2 cellular contexts compared by ENCODE assay signal in the genomic region with DNA sequence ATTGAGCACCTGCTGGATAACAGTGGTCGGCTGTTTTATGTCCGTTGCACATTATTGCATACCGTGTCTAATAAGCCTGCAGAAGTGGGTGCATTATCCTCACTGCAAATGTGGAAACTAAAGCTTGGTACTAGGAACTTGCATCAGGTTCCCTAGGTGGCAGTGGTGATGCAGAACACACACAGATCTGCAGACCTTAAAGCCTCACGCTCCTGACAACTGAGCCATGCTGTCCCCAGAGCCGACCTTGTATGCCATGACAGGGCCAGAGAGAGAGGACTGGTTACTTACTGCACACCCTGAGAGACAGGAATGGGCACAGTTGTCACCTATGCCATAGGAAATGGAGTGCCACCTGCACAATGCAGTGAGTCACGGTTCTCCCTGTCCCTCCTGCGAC.
TF ChIP-seq lines count a peak whose summit lies in the region.

No MANE protein-coding gene starts in this region.

TF ChIP-seq in GM12878, 131 proteins besides CTCF, POLR2A, EP300 and RAD21:
- TF ChIP-seq ASH2L (IDR thresholded peaks at IDR 0.05; ENCODE audit: borderline replicate concordance, low read depth) = no peak
- TF ChIP-seq MXI1 (IDR thresholded peaks at IDR 0.05; ENCODE audit: low read depth, low read length) = no peak
- TF ChIP-seq MYC (IDR thresholded peaks at IDR 0.05; ENCODE audit: insufficient read depth, insufficient read length, insufficient replicate concordance, low read length, severe bottlenecking) = no peak
- TF ChIP-seq ZNF274 (IDR thresholded peaks at IDR 0.05; ENCODE audit: insufficient read depth, insufficient read length) = no peak
- TF ChIP-seq JUNB (IDR thresholded peaks at IDR 0.05) = no peak
- no peak for TF ChIP-seq SMC3 (IDR thresholded peaks at IDR 0.05; ENCODE audit: borderline replicate concordance, low read length)
- no peak for TF ChIP-seq RFX5 (IDR thresholded peaks at IDR 0.05; ENCODE audit: low read depth, low read length)
- TF ChIP-seq PAX8 (IDR thresholded peaks at IDR 0.05) = no peak
- TF ChIP-seq, protein P1, sequence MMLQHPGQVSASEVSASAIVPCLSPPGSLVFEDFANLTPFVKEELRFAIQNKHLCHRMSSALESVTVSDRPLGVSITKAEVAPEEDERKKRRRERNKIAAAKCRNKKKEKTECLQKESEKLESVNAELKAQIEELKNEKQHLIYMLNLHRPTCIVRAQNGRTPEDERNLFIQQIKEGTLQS (IDR thresholded peaks at IDR 0.05; ENCODE audit: borderline replicate concordance, extremely low read depth, low read depth, low read length) = no peak
- TF ChIP-seq RELA (IDR thresholded peaks at IDR 0.05; ENCODE audit: borderline replicate concordance, partially characterized antibody) = no peak
- TF ChIP-seq MEF2A (IDR thresholded peaks at IDR 0.05; ENCODE audit: insufficient read depth, low read depth, low read length) = no peak
- TF ChIP-seq ZNF622 (IDR thresholded peaks at IDR 0.05) = no peak
- no peak for TF ChIP-seq STAT3 (IDR thresholded peaks at IDR 0.05; ENCODE audit: low read depth, low read length)
- TF ChIP-seq RAD51 (IDR thresholded peaks at IDR 0.05) = no peak
- TF ChIP-seq IRF4 (IDR thresholded peaks at IDR 0.05; ENCODE audit: low read depth, low read length) = no peak
- no peak for TF ChIP-seq JUND (IDR thresholded peaks at IDR 0.05; ENCODE audit: low read depth, low read length)
- TF ChIP-seq, protein P2, sequence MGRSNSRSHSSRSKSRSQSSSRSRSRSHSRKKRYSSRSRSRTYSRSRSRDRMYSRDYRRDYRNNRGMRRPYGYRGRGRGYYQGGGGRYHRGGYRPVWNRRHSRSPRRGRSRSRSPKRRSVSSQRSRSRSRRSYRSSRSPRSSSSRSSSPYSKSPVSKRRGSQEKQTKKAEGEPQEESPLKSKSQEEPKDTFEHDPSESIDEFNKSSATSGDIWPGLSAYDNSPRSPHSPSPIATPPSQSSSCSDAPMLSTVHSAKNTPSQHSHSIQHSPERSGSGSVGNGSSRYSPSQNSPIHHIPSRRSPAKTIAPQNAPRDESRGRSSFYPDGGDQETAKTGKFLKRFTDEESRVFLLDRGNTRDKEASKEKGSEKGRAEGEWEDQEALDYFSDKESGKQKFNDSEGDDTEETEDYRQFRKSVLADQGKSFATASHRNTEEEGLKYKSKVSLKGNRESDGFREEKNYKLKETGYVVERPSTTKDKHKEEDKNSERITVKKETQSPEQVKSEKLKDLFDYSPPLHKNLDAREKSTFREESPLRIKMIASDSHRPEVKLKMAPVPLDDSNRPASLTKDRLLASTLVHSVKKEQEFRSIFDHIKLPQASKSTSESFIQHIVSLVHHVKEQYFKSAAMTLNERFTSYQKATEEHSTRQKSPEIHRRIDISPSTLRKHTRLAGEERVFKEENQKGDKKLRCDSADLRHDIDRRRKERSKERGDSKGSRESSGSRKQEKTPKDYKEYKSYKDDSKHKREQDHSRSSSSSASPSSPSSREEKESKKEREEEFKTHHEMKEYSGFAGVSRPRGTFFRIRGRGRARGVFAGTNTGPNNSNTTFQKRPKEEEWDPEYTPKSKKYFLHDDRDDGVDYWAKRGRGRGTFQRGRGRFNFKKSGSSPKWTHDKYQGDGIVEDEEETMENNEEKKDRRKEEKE (IDR thresholded peaks at IDR 0.05) = no peak
- TF ChIP-seq, protein P3, sequence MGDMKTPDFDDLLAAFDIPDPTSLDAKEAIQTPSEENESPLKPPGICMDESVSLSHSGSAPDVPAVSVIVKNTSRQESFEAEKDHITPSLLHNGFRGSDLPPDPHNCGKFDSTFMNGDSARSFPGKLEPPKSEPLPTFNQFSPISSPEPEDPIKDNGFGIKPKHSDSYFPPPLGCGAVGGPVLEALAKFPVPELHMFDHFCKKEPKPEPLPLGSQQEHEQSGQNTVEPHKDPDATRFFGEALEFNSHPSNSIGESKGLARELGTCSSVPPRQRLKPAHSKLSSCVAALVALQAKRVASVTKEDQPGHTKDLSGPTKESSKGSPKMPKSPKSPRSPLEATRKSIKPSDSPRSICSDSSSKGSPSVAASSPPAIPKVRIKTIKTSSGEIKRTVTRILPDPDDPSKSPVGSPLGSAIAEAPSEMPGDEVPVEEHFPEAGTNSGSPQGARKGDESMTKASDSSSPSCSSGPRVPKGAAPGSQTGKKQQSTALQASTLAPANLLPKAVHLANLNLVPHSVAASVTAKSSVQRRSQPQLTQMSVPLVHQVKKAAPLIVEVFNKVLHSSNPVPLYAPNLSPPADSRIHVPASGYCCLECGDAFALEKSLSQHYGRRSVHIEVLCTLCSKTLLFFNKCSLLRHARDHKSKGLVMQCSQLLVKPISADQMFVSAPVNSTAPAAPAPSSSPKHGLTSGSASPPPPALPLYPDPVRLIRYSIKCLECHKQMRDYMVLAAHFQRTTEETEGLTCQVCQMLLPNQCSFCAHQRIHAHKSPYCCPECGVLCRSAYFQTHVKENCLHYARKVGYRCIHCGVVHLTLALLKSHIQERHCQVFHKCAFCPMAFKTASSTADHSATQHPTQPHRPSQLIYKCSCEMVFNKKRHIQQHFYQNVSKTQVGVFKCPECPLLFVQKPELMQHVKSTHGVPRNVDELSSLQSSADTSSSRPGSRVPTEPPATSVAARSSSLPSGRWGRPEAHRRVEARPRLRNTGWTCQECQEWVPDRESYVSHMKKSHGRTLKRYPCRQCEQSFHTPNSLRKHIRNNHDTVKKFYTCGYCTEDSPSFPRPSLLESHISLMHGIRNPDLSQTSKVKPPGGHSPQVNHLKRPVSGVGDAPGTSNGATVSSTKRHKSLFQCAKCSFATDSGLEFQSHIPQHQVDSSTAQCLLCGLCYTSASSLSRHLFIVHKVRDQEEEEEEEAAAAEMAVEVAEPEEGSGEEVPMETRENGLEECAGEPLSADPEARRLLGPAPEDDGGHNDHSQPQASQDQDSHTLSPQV (IDR thresholded peaks at IDR 0.05) = no peak

TF ChIP-seq in HepG2, 621 proteins besides CTCF, POLR2A, EP300 and RAD21:
- no peak for TF ChIP-seq DZIP1 (CRISPR knock-in tag; IDR thresholded peaks at IDR 0.05)
- TF ChIP-seq, protein P4, sequence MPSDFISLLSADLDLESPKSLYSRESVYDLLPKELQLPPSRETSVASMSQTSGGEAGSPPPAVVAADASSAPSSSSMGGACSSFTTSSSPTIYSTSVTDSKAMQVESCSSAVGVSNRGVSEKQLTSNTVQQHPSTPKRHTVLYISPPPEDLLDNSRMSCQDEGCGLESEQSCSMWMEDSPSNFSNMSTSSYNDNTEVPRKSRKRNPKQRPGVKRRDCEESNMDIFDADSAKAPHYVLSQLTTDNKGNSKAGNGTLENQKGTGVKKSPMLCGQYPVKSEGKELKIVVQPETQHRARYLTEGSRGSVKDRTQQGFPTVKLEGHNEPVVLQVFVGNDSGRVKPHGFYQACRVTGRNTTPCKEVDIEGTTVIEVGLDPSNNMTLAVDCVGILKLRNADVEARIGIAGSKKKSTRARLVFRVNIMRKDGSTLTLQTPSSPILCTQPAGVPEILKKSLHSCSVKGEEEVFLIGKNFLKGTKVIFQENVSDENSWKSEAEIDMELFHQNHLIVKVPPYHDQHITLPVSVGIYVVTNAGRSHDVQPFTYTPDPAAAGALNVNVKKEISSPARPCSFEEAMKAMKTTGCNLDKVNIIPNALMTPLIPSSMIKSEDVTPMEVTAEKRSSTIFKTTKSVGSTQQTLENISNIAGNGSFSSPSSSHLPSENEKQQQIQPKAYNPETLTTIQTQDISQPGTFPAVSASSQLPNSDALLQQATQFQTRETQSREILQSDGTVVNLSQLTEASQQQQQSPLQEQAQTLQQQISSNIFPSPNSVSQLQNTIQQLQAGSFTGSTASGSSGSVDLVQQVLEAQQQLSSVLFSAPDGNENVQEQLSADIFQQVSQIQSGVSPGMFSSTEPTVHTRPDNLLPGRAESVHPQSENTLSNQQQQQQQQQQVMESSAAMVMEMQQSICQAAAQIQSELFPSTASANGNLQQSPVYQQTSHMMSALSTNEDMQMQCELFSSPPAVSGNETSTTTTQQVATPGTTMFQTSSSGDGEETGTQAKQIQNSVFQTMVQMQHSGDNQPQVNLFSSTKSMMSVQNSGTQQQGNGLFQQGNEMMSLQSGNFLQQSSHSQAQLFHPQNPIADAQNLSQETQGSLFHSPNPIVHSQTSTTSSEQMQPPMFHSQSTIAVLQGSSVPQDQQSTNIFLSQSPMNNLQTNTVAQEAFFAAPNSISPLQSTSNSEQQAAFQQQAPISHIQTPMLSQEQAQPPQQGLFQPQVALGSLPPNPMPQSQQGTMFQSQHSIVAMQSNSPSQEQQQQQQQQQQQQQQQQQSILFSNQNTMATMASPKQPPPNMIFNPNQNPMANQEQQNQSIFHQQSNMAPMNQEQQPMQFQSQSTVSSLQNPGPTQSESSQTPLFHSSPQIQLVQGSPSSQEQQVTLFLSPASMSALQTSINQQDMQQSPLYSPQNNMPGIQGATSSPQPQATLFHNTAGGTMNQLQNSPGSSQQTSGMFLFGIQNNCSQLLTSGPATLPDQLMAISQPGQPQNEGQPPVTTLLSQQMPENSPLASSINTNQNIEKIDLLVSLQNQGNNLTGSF (CRISPR knock-in tag; IDR thresholded peaks at IDR 0.05) = no peak
- peak; percentile 18; the same call in 1 of the 2 replicates for TF ChIP-seq STAG1 (CRISPR knock-in tag; IDR thresholded peaks at IDR 0.05)
TF ChIP-seq in HepG2: peak in this region for 1.
